10 cellular contexts compared by ENCODE assay signal in genomic region chr19:17026041-17026658, GRCh38. TPM values are rescaled to one million over a fixed set of nuclear protein-coding genes. Genes with fewer than 3 reads are reported as not detected.
DNase-seq lines count a peak whose midpoint lies in the region; ATAC-seq and TF ChIP-seq lines count a peak whose summit lies in the region.
"Had no signal": no experiment of that assay in that cellular context is flagged by ENCODE, and none has a peak within 500 bp of the region (broad histone marks: within the 10 kb centered on the region; RNA-seq: fewer than 3 reads in every experiment).

No MANE protein-coding gene starts in this region.

- H2BK20ac ChIP-seq in H9 (ENCODE audit: low read depth, low read length, poor library complexity, severe bottlenecking): no peak overlapping the region

- no peak overlapping the region for H2BK12ac ChIP-seq in H9 (ENCODE audit: insufficient read length, low read depth, low read length)

- peak overlapping the region; percentile 59 for H3K4me2 ChIP-seq in H9 (ENCODE audit: insufficient read depth, insufficient read length, low read length)

- H3K4me1 ChIP-seq in H9 (ENCODE audit: insufficient read depth, low read length) (no peaks in the 10 kb centered on the region), RWPE2 (ENCODE audit: insufficient read depth, poor library complexity, severe bottlenecking) (peaks cover 7% of the 10 kb centered on the region), right atrium auricular region (no peaks in the 10 kb centered on the region), rectal smooth muscle tissue (ENCODE audit: control insufficient read depth, insufficient read depth, low read length) (no peaks in the 10 kb centered on the region)

- H4K20me1 ChIP-seq in H9 (ENCODE audit: control insufficient read depth, insufficient read depth, insufficient read length): no peaks in the 10 kb centered on the region

- peaks cover 14 to 17% of the 10 kb centered on the region in 2 experiments for H3K4me1 Mint-ChIP-seq in H9

- H3K4me3 ChIP-seq in RWPE2 (ENCODE audit: severe bottlenecking): peak overlapping the region; percentile 28
- H3K4me3 ChIP-seq in right atrium auricular region: peak overlapping the region; percentile 35 to 50
- peak overlapping the region; percentile 38 for H3K4me3 ChIP-seq in rectal smooth muscle tissue (ENCODE audit: low read length)
- no peak overlapping the region for H3K4me3 ChIP-seq in MG63

- H3K9me3 ChIP-seq in H9 (ENCODE audit: control insufficient read depth, low read depth, low read length): no peaks in the 10 kb centered on the region
- H3K9me3 ChIP-seq in RWPE2 (ENCODE audit: severe bottlenecking): peaks cover 11% of the 10 kb centered on the region
- H3K9me3 ChIP-seq in right atrium auricular region: peaks cover 0 to 25% of the 10 kb centered on the region in 2 donors
- peaks cover under 1% of the 10 kb centered on the region; the same call in 1 of the 2 replicates for H3K9me3 ChIP-seq in MG63

- no peak overlapping the region for H4K91ac ChIP-seq in H9 (ENCODE audit: insufficient read length, low read depth, low read length)

- TF ChIP-seq CTCF in H9 (conservative IDR thresholded peaks at IDR 0.05) (no peak), RWPE2 (IDR thresholded peaks at IDR 0.05; ENCODE audit: poor library complexity, severe bottlenecking) (no peak), right atrium auricular region (IDR thresholded peaks at IDR 0.05) (no peak)

- no peak overlapping the region for H3K27ac ChIP-seq in H9 (ENCODE audit: insufficient read length, low read depth, low read length)
- no peak overlapping the region for H3K27ac ChIP-seq in RWPE2 (ENCODE audit: poor library complexity, severe bottlenecking)
- H3K27ac ChIP-seq in right atrium auricular region: no peak overlapping the region
- H3K27ac ChIP-seq in rectal smooth muscle tissue (ENCODE audit: low read depth, low read length): no peak overlapping the region

- H3T11ph ChIP-seq in H9 (ENCODE audit: low read length): no peak overlapping the region

- H3K56ac ChIP-seq in H9 (ENCODE audit: insufficient read length, low read depth, low read length): no peak overlapping the region

- no peak overlapping the region for H3K23ac ChIP-seq in H9 (ENCODE audit: insufficient read length, low read depth, low read length)

- H3K27me3 Mint-ChIP-seq in H9 (ENCODE audit: low read depth): peaks cover 47% of the 10 kb centered on the region

- H3K79me1 ChIP-seq in H9 (ENCODE audit: insufficient read depth, low read depth, low read length, poor library complexity, severe bottlenecking): no peaks in the 10 kb centered on the region

- H3K36me3 ChIP-seq in RWPE2 (ENCODE audit: low read depth) (no peaks in the 10 kb centered on the region), right atrium auricular region (no peaks in the 10 kb centered on the region), rectal smooth muscle tissue (ENCODE audit: control insufficient read depth, insufficient read depth, low read length) (no peaks in the 10 kb centered on the region), MG63 (no peaks in the 10 kb centered on the region)

- H2BK120ac ChIP-seq in H9 (ENCODE audit: low read depth, low read length, poor library complexity, severe bottlenecking): no peak overlapping the region

- H3K9me3 Mint-ChIP-seq in H9: peaks cover 24 to 25% of the 10 kb centered on the region in 2 experiments

- H3K4ac ChIP-seq in H9 (ENCODE audit: low read depth, low read length): no peak overlapping the region

- no peak overlapping the region for H2AFZ ChIP-seq in H9 (ENCODE audit: low read length)

- peak overlapping the region in 1 of 3 experiments; percentile 1; a peak in 2 of 7 replicates for H3K27ac Mint-ChIP-seq in H9

- peaks cover 13 to 29% (median 26%) of the 10 kb centered on the region in 3 experiments for H3K36me3 Mint-ChIP-seq in H9 (ENCODE audit: insufficient read depth in 1 of 3, low read depth in 3 of 3)

- H3K9ac ChIP-seq in H9 (ENCODE audit: extremely low read depth, insufficient read length, low read length) (no peak overlapping the region), rectal smooth muscle tissue (ENCODE audit: low read length) (no peak overlapping the region)

- H4K8ac ChIP-seq in H9 (replicated peaks; ENCODE audit: insufficient read length, low read depth, low read length): no peak overlapping the region

- no peaks in the 10 kb centered on the region for H3K79me2 ChIP-seq in H9 (ENCODE audit: insufficient read depth, low read length)

- H3K23me2 ChIP-seq in H9 (ENCODE audit: insufficient read length, low read depth, low read length, poor library complexity, severe bottlenecking): peaks cover 14% of the 10 kb centered on the region

- H3K18ac ChIP-seq in H9 (ENCODE audit: insufficient read length, low read depth, low read length): no peak overlapping the region

- no peak overlapping the region for H4K5ac ChIP-seq in H9 (ENCODE audit: insufficient read length, low read depth, low read length)

- H2AK5ac ChIP-seq in H9 (ENCODE audit: insufficient read length, low read length): no peak overlapping the region

- DNase-seq in H9: no peak
- DNase-seq in RWPE2 (ENCODE audit: low spot score): no peak
- DNase-seq in right atrium auricular region (ENCODE audit: low spot score): no peak
- DNase-seq in NCI-H510A treated with DMSO at 0.1 percent for 48 hours (lab: John Stamatoyannopoulos, UW): no peak
- no peak for DNase-seq in MG63
- DNase-seq in H4 (ENCODE audit: low spot score): no peak
- no peak for DNase-seq in effector CD4-positive, alpha-beta T cell
- DNase-seq: activated CD4-positive, alpha-beta T cell treated with anti-CD3 and anti-CD28 coated beads for 1 hour; NCI-H1930 had no signal

- ATAC-seq in RWPE2 (ENCODE audit: low read depth): no peak

- H3K27me3 ChIP-seq in H9 (ENCODE audit: insufficient read depth, low read length): peaks cover 2% of the 10 kb centered on the region; the same call in 1 of the 2 replicates
- peaks cover 15% of the 10 kb centered on the region for H3K27me3 ChIP-seq in RWPE2 (ENCODE audit: insufficient read depth, poor library complexity, severe bottlenecking)
- peaks cover 0 to 11% of the 10 kb centered on the region in 2 donors for H3K27me3 ChIP-seq in right atrium auricular region
- peaks cover 17% of the 10 kb centered on the region for H3K27me3 ChIP-seq in rectal smooth muscle tissue (ENCODE audit: control insufficient read depth, insufficient read depth, low read length)
- H3K27me3 ChIP-seq in MG63: peaks cover 25% of the 10 kb centered on the region

- no peak overlapping the region for H2BK15ac ChIP-seq in H9 (ENCODE audit: low read depth, low read length)

- peak overlapping the region; percentile 79 to 90 for H3K4me3 Mint-ChIP-seq in H9

- 0 out of 2 replicates have a peak overlapping the region, but pooled peaks have one; percentile 4 for H3K14ac ChIP-seq in H9 (ENCODE audit: insufficient read depth, low read length)

- no CpG with 5 or more reads among the region's 38 CpGs for WGBS in H9 (ENCODE audit: extremely low coverage, insufficient read length, low lambda C conversion rate)

- H2BK5ac ChIP-seq in H9 (ENCODE audit: insufficient read length, low read length): no peak overlapping the region

RNA-seq across cellular contexts. Expression of gene CPAMD8, which starts 0.5 kb away (rescaled TPM):
- total RNA-seq in H9 (2021) (12.0 and 12.6 TPM in 2 replicates), right atrium auricular region (10 to 100 TPM in 1 of 2 donors, 1 to 10 TPM in 1; 5.5 to 21.4 TPM)
- 2.6 TPM in 1 of 2 replicates, not detected in the other for total RNA-seq in MG63 (2014; rRNA removed; shearing (Covaris generic); ENCODE audit: low replicate concordance)
- total RNA-seq in H4 (2014; rRNA removed; shearing (Covaris generic)): not detected in 2 replicates

RNA-seq across cellular contexts. Expression of gene HAUS8, which starts 49.1 kb away (rescaled TPM):
- total RNA-seq in H9 (2021) (27.8 and 29.4 TPM in 2 replicates), right atrium auricular region (1 to 10 TPM; 2.5 to 5.0 TPM)
- 8.6 and 9.8 TPM in 2 replicates for total RNA-seq in MG63 (2014; rRNA removed; shearing (Covaris generic); ENCODE audit: low replicate concordance)
- total RNA-seq in H4 (2014; rRNA removed; shearing (Covaris generic)): 10.6 and 22.8 TPM in 2 replicates

RNA-seq across cellular contexts. Expression of gene MYO9B, which starts 49.4 kb away (rescaled TPM):
- total RNA-seq in H9 (2021): 58.5 and 58.6 TPM in 2 replicates
- 10 to 100 TPM; 25.4 to 40.8 TPM for total RNA-seq in right atrium auricular region
- total RNA-seq in MG63 (2014; rRNA removed; shearing (Covaris generic); ENCODE audit: low replicate concordance): 18.4 and 20.4 TPM in 2 replicates
- total RNA-seq in H4 (2014; rRNA removed; shearing (Covaris generic)): 15.1 and 21.0 TPM in 2 replicates
